ENCODE assay signal across 15 cellular contexts in genomic region chr5:60972225-60972624, GRCh38. TPM values are rescaled to one million over a fixed set of nuclear protein-coding genes. Genes with fewer than 3 reads are reported as not detected.
DNase-seq lines count a peak whose midpoint lies in the region; ATAC-seq and TF ChIP-seq lines count a peak whose summit lies in the region.
"Had no signal": no experiment of that assay in that cellular context is flagged by ENCODE, and none has a peak within 500 bp of the region (broad histone marks: within the 10 kb centered on the region; RNA-seq: fewer than 3 reads in every experiment).

No MANE protein-coding gene starts in this region.

- no peak overlapping the region for H3K9ac ChIP-seq in mammary epithelial cell (ENCODE audit: insufficient read depth, low read length)

- no peaks in the 10 kb centered on the region for H3K9me3 ChIP-seq in mammary epithelial cell (replicated peaks; ENCODE audit: insufficient read depth, low read length)
- peaks cover 7 to 25% of the 10 kb centered on the region in 2 donors for H3K9me3 ChIP-seq in breast epithelium

- no peak for TF ChIP-seq POLR2A in breast epithelium (IDR thresholded peaks at IDR 0.05)
- TF ChIP-seq POLR2A in lower leg skin (IDR thresholded peaks at IDR 0.05): no peak

- H3K36me3 ChIP-seq in mammary epithelial cell (ENCODE audit: insufficient read depth, low read length) (no peaks in the 10 kb centered on the region), breast epithelium (no peaks in the 10 kb centered on the region)
- H3K36me3 ChIP-seq: adrenal gland had no signal

- H3K27ac ChIP-seq in mammary epithelial cell (ENCODE audit: insufficient read depth, low read depth, low read length) (no peak overlapping the region), breast epithelium (no peak overlapping the region)
- H3K27ac ChIP-seq: adrenal gland, SK-N-MC had no signal

- no TSS peak for BruUV-seq in mammary epithelial cell (replicated peaks; lab: Mats Ljungman, UMichigan)

- WGBS in mammary epithelial cell (ENCODE audit: low coverage, missing lambda C conversion rate): 95% methylated on average over 3 of the region's 3 CpGs
- WGBS in lower leg skin, 2 donors: 93 to 94% methylated on average over 3 of the region's 3 CpGs

- CTCF ChIA-PET in mammary epithelial cell (lab: Charles Lee; ENCODE audit: low non-redundant PET): no interaction called here

- no peak overlapping the region for H3K4me2 ChIP-seq in mammary epithelial cell (ENCODE audit: insufficient read depth, low read depth, low read length)

- H4K20me1 ChIP-seq in mammary epithelial cell (ENCODE audit: insufficient read depth, low read length): no peaks in the 10 kb centered on the region

- no peak for TF ChIP-seq CTCF in mammary epithelial cell (conservative IDR thresholded peaks at IDR 0.05 in 1 of 2, IDR thresholded peaks at IDR 0.05 in 1 of 2; ENCODE audit: extremely low read depth in 1 of 2, insufficient read depth in 1 of 2, low read depth in 1 of 2, low read length in 2 of 2)
- TF ChIP-seq CTCF in breast epithelium (IDR thresholded peaks at IDR 0.05): no peak
- TF ChIP-seq CTCF in lower leg skin (IDR thresholded peaks at IDR 0.05): no peak

- ATAC-seq in HG03457 (IDR thresholded peaks at IDR 0.05; ENCODE audit: unreplicated experiment): no peak
- ATAC-seq in sciatic nerve: no peak
- ATAC-seq: esophagus mucosa; naive thymus-derived CD8-positive, alpha-beta T cell had no signal

- dilution Hi-C loops in mammary epithelial cell (cut with HindIII; ENCODE audit: low sequenced_read_pairs): no loop called here

- H3K27me3 ChIP-seq in mammary epithelial cell (ENCODE audit: insufficient read depth, low read length) (no peaks in the 10 kb centered on the region), breast epithelium (no peaks in the 10 kb centered on the region)
- H3K27me3 ChIP-seq: adrenal gland had no signal

- DNase-seq in mammary epithelial cell: peak; percentile 28
- no peak for DNase-seq in breast epithelium (ENCODE audit: low spot score in 2 of 2)
- DNase-seq in activated T-helper 9 cell treated with anti-CD3 and anti-CD28 coated beads, Interleukin-2, amount 50 U/mL, for 16 hours (ENCODE audit: low read depth): peak; percentile 18
- peak in 3 of 4 experiments; percentile 2 to 44 (median 21) for DNase-seq in stimulated activated CD4-positive, alpha-beta T cell treated with anti-CD3 and anti-CD28 coated beads, Interleukin-1b, Interleukin-23, amount 100 ng/mL, for 24 hours (ENCODE audit: low read depth in 4 of 4, low spot score in 1 of 4)
- DNase-seq in lower leg skin (ENCODE audit: low spot score in 2 of 2): no peak
- no peak for DNase-seq in glomerular visceral epithelial cell (ENCODE audit: extremely low spot score)
- no peak for DNase-seq in sciatic nerve (ENCODE audit: low spot score)
- DNase-seq: adrenal gland; cortex of kidney; DMS153; naive thymus-derived CD8-positive, alpha-beta T cell; NCI-H2227 treated with DMSO at 0.1 percent for 48 hours had no signal

- H3K4me3 ChIP-seq in mammary epithelial cell (replicated peaks in 1 of 3; ENCODE audit: insufficient read depth in 1 of 3, low read depth in 2 of 3, low read length in 3 of 3) (no peak overlapping the region), breast epithelium (no peak overlapping the region), lower leg skin (ENCODE audit: low read depth, poor library complexity, severe bottlenecking) (no peak overlapping the region)
- H3K4me3 ChIP-seq: adrenal gland, SK-N-MC had no signal

- H2AFZ ChIP-seq in mammary epithelial cell (ENCODE audit: low read depth, low read length): no peak overlapping the region

- no peaks in the 10 kb centered on the region for H3K4me1 ChIP-seq in mammary epithelial cell (ENCODE audit: insufficient read depth, low read length)
- no peaks in the 10 kb centered on the region for H3K4me1 ChIP-seq in breast epithelium
- H3K4me1 ChIP-seq: adrenal gland had no signal

- intact Hi-C loops in mammary epithelial cell (cut with micrococcal nuclease) (no loop called here), breast epithelium (cut with DNase I; ENCODE audit: low total_unique reads) (no loop called here), lower leg skin (cut with DNase I; ENCODE audit: low total_unique reads) (no loop called here), sciatic nerve (cut with DNase I) (no loop called here)

- H3K79me2 ChIP-seq in mammary epithelial cell (ENCODE audit: insufficient read depth, low read length): peaks cover 74% of the 10 kb centered on the region

- in situ Hi-C loops in mammary epithelial cell (cut with MboI; ENCODE audit: low sequenced_read_pairs in 2 of 2): loop anchor here in 1 of 2 donors (25.0 kb wide), 3 partner anchors 365 to 965 kb away; partner anchors contain the start of gene ZSWIM6

RNA-seq across cellular contexts. Expression of gene NDUFAF2, which starts 27.2 kb away (rescaled TPM):
- total RNA-seq in mammary epithelial cell (10 to 100 TPM; 16.0 to 71.6 TPM), breast epithelium (10 to 100 TPM; 14.9 to 22.6 (median 19.8) TPM), lower leg skin (10 to 100 TPM; 13.3 to 22.7 (median 16.0) TPM), sciatic nerve (27.0 TPM)
- 39.5 TPM for polyA plus RNA-seq in mammary epithelial cell
- polyA minus RNA-seq in mammary epithelial cell: 6.2 TPM

RNA-seq across cellular contexts. Expression of gene ERCC8, which starts 27.4 kb away (rescaled TPM):
- total RNA-seq in mammary epithelial cell: 10 to 100 TPM; 11.9 to 26.0 TPM
- polyA plus RNA-seq in mammary epithelial cell: 12.4 TPM
- 2.2 TPM for polyA minus RNA-seq in mammary epithelial cell
- 10 to 100 TPM; 14.7 to 25.4 (median 17.3) TPM for total RNA-seq in breast epithelium
- total RNA-seq in lower leg skin: 10 to 100 TPM in 2 of 4 donors, 1 to 10 TPM in 2; 5.0 to 29.1 (median 11.9) TPM
- 11.9 TPM for total RNA-seq in sciatic nerve

Comparison
In these comparisons a context has a peak if more than half of its experiments do, and no peak if none do; other contexts are left out.
1. DNase-seq: peak in mammary epithelial cell (single experiment), activated T-helper 9 cell treated with anti-CD3 and anti-CD28 coated beads, Interleukin-2, amount 50 U/mL, for 16 hours (single experiment) and stimulated activated CD4-positive, alpha-beta T cell treated with anti-CD3 and anti-CD28 coated beads, Interleukin-1b, Interleukin-23, amount 100 ng/mL, for 24 hours (3 of 4); none in breast epithelium (0 of 2), lower leg skin (0 of 2), glomerular visceral epithelial cell (single experiment) and sciatic nerve (single experiment).